Comparison of ENCODE assay signal across 18 cellular contexts in the genomic region with DNA sequence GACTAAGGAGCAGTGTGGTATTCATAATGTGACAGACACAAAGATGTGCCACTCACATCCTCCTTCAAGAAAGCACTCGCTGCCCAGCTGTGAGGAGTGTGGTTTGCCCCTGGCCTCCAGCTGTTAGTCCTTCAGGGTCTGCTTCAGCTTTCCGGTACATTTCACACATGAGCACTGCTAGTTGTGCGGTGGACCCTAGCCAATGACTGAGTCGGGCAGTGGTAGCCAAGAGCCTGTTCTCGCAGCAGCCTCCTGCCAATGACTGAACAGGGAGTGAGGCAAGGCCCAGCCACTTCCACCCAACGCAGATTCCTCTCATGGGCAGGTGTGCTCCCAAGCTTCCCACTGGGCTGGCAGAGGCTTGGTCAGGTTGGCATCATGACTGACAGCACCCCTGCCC.
DNase-seq lines count a peak whose midpoint lies in the region; ATAC-seq, FAIRE-seq and TF ChIP-seq lines count a peak whose summit lies in the region.
"Had no signal": no experiment of that assay in that cellular context is flagged by ENCODE, and none has a peak within 500 bp of the region (broad histone marks: within the 10 kb centered on the region; RNA-seq: fewer than 3 reads in every experiment).

No MANE protein-coding gene starts in this region.

- POLR2A ChIA-PET in GM12878 (lab: Charles Lee) = no interaction called here

- TF ChIP-seq CTCF in GM12878 (IDR thresholded peaks at IDR 0.05 in 2 of 3, conservative IDR thresholded peaks at IDR 0.05 in 1 of 3; ENCODE audit: control insufficient read depth in 2 of 3, extremely low read depth in 1 of 3, insufficient read depth in 1 of 3, low read depth in 3 of 3, low read length in 3 of 3) = no peak

- intact Hi-C loops in GM12878 (cut with micrococcal nuclease; ENCODE audit: unreplicated experiment) = no loop called here

- FAIRE-seq in GM12878 (lab: Jason Lieb, UNC) = no peak
- FAIRE-seq in RCC 7860 (lab: Jason Lieb, UNC) = no peak

- TF ChIP-seq EP300 in GM12878 (IDR thresholded peaks at IDR 0.05; ENCODE audit: borderline replicate concordance in 1 of 2, control insufficient read depth in 1 of 2, low read depth in 2 of 2, low read length in 2 of 2) = no peak

- TF ChIP-seq RAD21 in GM12878 (IDR thresholded peaks at IDR 0.05; ENCODE audit: insufficient read depth, low read depth, low read length) = no peak

- no peak overlapping the region for H3K23ac ChIP-seq in mesendoderm (ENCODE audit: low read length)

- no peak overlapping the region for H2BK15ac ChIP-seq in mesendoderm (replicated peaks; ENCODE audit: low read depth)

- no peak overlapping the region for H3K18ac ChIP-seq in mesendoderm (ENCODE audit: low read length)

- CTCF ChIA-PET in GM12878 (lab: Yijun Ruan, JAX) = interaction anchor here (1.1 kb wide), 1 partner anchor 9 kb away, joined by 3 read pairs; no protein-coding TSS in a partner anchor

- SMC1A ChIA-PET in GM12878 (lab: Charles Lee; ENCODE audit: uncharacterized antibody, unreplicated experiment) = no interaction called here

- H3K9me3 ChIP-seq in GM12878 (replicated peaks; ENCODE audit: control insufficient read depth, insufficient read depth, low read length) = no peaks in the 10 kb centered on the region
- H3K9me3 ChIP-seq: sigmoid colon had no signal

- TF ChIP-seq POLR2A in GM12878 (IDR thresholded peaks at IDR 0.05; ENCODE audit: low read depth, low read length) = no peak

- DNase-seq in DMS79 (lab: John Stamatoyannopoulos, UW) (peak; percentile 98), NCI-H2029 (lab: John Stamatoyannopoulos, UW) (peak; percentile 88), GM12878 (ENCODE audit: low read depth, low spot score) (no peak), mesendoderm (peak; percentile 3), RCC 7860 (ENCODE audit: low spot score) (no peak), superior temporal gyrus (ENCODE audit: extremely low spot score) (no peak)
- DNase-seq: activated CD4-positive, alpha-beta T cell treated with anti-CD3 and anti-CD28 coated beads for 4 hours; activated CD8-positive, alpha-beta memory T cell treated with anti-CD3 and anti-CD28 coated beads, Interleukin-2, amount 50 U/mL, for 48 hours; activated naive CD4-positive, alpha-beta T cell treated with anti-CD3 and anti-CD28 coated beads, Interleukin-2, amount 50 U/mL, for 16 hours; effector CD4-positive, alpha-beta T cell; HFFc6; NCI-H146; SIG-M5; sigmoid colon; stimulated activated CD4-positive, alpha-beta T cell treated with anti-CD3 and anti-CD28 coated beads, Interleukin-4, amount 100 ng/mL, for 4 hours; T1000 had no signal

- ATAC-seq in GM12878 (peak; percentile 33), HG02642 (IDR thresholded peaks at IDR 0.05; ENCODE audit: poor library complexity, unreplicated experiment) (no peak), HG02973 (IDR thresholded peaks at IDR 0.05; ENCODE audit: unreplicated experiment) (no peak)

- H3K56ac ChIP-seq in mesendoderm (ENCODE audit: low read length) = no peak overlapping the region

- H3K4me3 ChIP-seq in GM12878 (no peak overlapping the region), mesendoderm (ENCODE audit: low read length) (no peak overlapping the region)
- H3K4me3 ChIP-seq: sigmoid colon had no signal

- no TSS peak for BruUV-seq in GM12878 (replicated peaks; lab: Mats Ljungman, UMichigan)

- H2AK5ac ChIP-seq in mesendoderm (ENCODE audit: low read length) = no peak overlapping the region

- no peak overlapping the region for H2BK5ac ChIP-seq in mesendoderm (ENCODE audit: low read length)

- H3K4ac ChIP-seq in mesendoderm (ENCODE audit: low read depth, low read length) = no peak overlapping the region

- no peaks in the 10 kb centered on the region for H3K4me1 ChIP-seq in GM12878 (ENCODE audit: control insufficient read depth, insufficient read depth, low read length)
- no peaks in the 10 kb centered on the region for H3K4me1 ChIP-seq in mesendoderm (ENCODE audit: control insufficient read depth, low read depth, low read length)

- H4K20me1 ChIP-seq in GM12878 (ENCODE audit: control insufficient read depth, insufficient read depth) = no peaks in the 10 kb centered on the region

- H4K5ac ChIP-seq in mesendoderm (ENCODE audit: low read length) = no peak overlapping the region

- no peak overlapping the region for H4K8ac ChIP-seq in mesendoderm (ENCODE audit: low read depth, low read length)

- H2BK120ac ChIP-seq in mesendoderm (ENCODE audit: low read depth, low read length) = no peak overlapping the region

- RAD21 ChIA-PET in GM12878 (lab: Charles Lee; ENCODE audit: unreplicated experiment) = no interaction called here

- H3K36me3 ChIP-seq in GM12878 (ENCODE audit: control insufficient read depth in 2 of 2, insufficient read depth in 2 of 2, low read length in 1 of 2) = no peaks in the 10 kb centered on the region
- no peaks in the 10 kb centered on the region for H3K36me3 ChIP-seq in mesendoderm (ENCODE audit: control insufficient read depth, insufficient read depth, low read length)
- H3K36me3 ChIP-seq: sigmoid colon had no signal

- no peak overlapping the region for H3K27ac ChIP-seq in GM12878 (ENCODE audit: control insufficient read depth, insufficient read depth)
- no peak overlapping the region for H3K27ac ChIP-seq in mesendoderm (ENCODE audit: low read depth, low read length)
- H3K27ac ChIP-seq: sigmoid colon had no signal

- H3K79me1 ChIP-seq in mesendoderm (ENCODE audit: low read length) = no peaks in the 10 kb centered on the region

- H3K27me3 ChIP-seq in GM12878 (replicated peaks in 1 of 2; ENCODE audit: control insufficient read depth in 2 of 2, insufficient read depth in 2 of 2, low read length in 1 of 2) = no peaks in the 10 kb centered on the region
- no peaks in the 10 kb centered on the region for H3K27me3 ChIP-seq in mesendoderm (ENCODE audit: insufficient read depth, low read length, poor library complexity)
- H3K27me3 ChIP-seq: sigmoid colon had no signal

- H3K9ac ChIP-seq in GM12878 (ENCODE audit: control insufficient read depth, insufficient read depth, low read length) (no peak overlapping the region), mesendoderm (ENCODE audit: low read length) (no peak overlapping the region)

- H3K79me2 ChIP-seq in GM12878 (ENCODE audit: control insufficient read depth, insufficient read depth, low read length) (no peaks in the 10 kb centered on the region), mesendoderm (ENCODE audit: control insufficient read depth, insufficient read depth, low read length) (no peaks in the 10 kb centered on the region)

- in situ Hi-C loops in GM12878 (cut with MboI) = no loop called here

- no peak overlapping the region for H3K4me2 ChIP-seq in GM12878 (ENCODE audit: control insufficient read depth, insufficient read depth)
- no peak overlapping the region for H3K4me2 ChIP-seq in mesendoderm (ENCODE audit: low read length)

- no peak overlapping the region for H2AFZ ChIP-seq in GM12878 (ENCODE audit: control insufficient read depth, low read depth, low read length)

- WGBS in GM12878 (ENCODE audit: insufficient coverage, insufficient replicate concordance, low lambda C conversion rate, missing lambda C conversion rate) = 42% methylated on average over 6 of the region's 6 CpGs
- WGBS in mesendoderm (ENCODE audit: extremely low coverage, insufficient coverage, low lambda C conversion rate) = no CpG with 5 or more reads among the region's 6 CpGs

TF ChIP-seq in GM12878, 131 proteins besides CTCF, POLR2A, EP300 and RAD21 (continues in another document):
- TF ChIP-seq SMAD5 (IDR thresholded peaks at IDR 0.05; ENCODE audit: low read depth) = no peak
- no peak for TF ChIP-seq ZSCAN29 (IDR thresholded peaks at IDR 0.05)
- no peak for TF ChIP-seq TCF12 (IDR thresholded peaks at IDR 0.05; ENCODE audit: low read depth, low read length)
- TF ChIP-seq HDAC6 (IDR thresholded peaks at IDR 0.05; ENCODE audit: unreplicated experiment) = no peak
- no peak for TF ChIP-seq ZNF24 (IDR thresholded peaks at IDR 0.05)
- no peak for TF ChIP-seq CHD2 (IDR thresholded peaks at IDR 0.05; ENCODE audit: borderline replicate concordance, low read depth, low read length)
- no peak for TF ChIP-seq MAX (IDR thresholded peaks at IDR 0.05; ENCODE audit: low read depth, low read length)
- no peak for TF ChIP-seq JUND (IDR thresholded peaks at IDR 0.05; ENCODE audit: low read depth, low read length)
- no peak for TF ChIP-seq PML (IDR thresholded peaks at IDR 0.05; ENCODE audit: low read length)
- TF ChIP-seq POU2F2 (IDR thresholded peaks at IDR 0.05; ENCODE audit: borderline replicate concordance, low read depth, low read length) = no peak
- no peak for TF ChIP-seq GATAD2B (conservative IDR thresholded peaks at IDR 0.05; ENCODE audit: low read depth)
- TF ChIP-seq ZBTB4 (CRISPR knock-in tag; IDR thresholded peaks at IDR 0.05) = no peak
- no peak for TF ChIP-seq NFYA (IDR thresholded peaks at IDR 0.05; ENCODE audit: borderline replicate concordance, low read depth, low read length)
- no peak for TF ChIP-seq KDM1A (IDR thresholded peaks at IDR 0.05; ENCODE audit: borderline replicate concordance)

Comparison
In these comparisons a context has a peak if more than half of its experiments do, and no peak if none do; other contexts are left out.
1. DNase-seq: peak in DMS79 (single experiment), NCI-H2029 (single experiment) and mesendoderm (single experiment); none in GM12878 (single experiment), RCC 7860 (single experiment) and superior temporal gyrus (single experiment).